21 cellular contexts compared by ENCODE assay signal in the genomic region with DNA sequence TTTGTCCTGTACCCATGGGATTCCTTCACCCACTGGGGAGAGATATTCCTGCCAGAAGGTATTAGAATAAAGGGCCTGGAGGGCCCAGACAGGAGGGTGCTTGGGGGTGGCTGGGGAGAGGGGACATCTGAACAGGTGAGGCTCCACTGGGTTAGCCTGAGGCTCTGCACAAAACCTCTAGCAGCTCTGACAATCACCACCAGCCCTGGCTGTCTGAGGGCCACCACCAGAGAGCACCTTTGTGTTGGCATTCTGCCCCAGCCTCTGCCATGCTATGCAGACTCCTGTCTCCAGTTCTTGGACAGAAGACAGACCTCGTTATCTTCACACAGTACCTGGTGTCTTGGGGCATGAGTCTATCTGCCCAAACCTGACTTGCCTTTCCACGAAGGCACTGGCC. TPM values are rescaled to one million over a fixed set of nuclear protein-coding genes. Genes with fewer than 3 reads are reported as not detected.
"Had no signal": no experiment of that assay in that cellular context is flagged by ENCODE, and none has a peak within 500 bp of the region (broad histone marks: within the 10 kb centered on the region; RNA-seq: fewer than 3 reads in every experiment).

No MANE protein-coding gene starts in this region.

- ATAC-seq: SK-N-SH treated with all-trans-retinoic acid at 6 μM for 48 hours had no signal

- DNase-seq: IMR-90, Karpas-422, KG1, MG63, NCI-H1092, NCI-H1105 treated with DMSO at 0.1 percent for 48 hours, NCI-H1417 treated with DMSO at 0.1 percent for 48 hours, NCI-H146, NCI-H1694 treated with DMSO at 0.1 percent for 48 hours, NCI-H1930, NCI-H2081, NCI-H2107, NCI-H345, NCI-H446 treated with DMSO at 0.1 percent for 48 hours, NCI-H510A treated with DMSO at 0.1 percent for 48 hours, NCI-H526, NCI-H82, SHP77 treated with DMSO at 0.1 percent for 48 hours, SJCRH30 had no signal

- H3K4me1 ChIP-seq: SJCRH30 had no signal

- H3K27ac ChIP-seq: RWPE1, SJCRH30 had no signal

- H3K4me3 ChIP-seq: MG63, SJCRH30 had no signal

- H3K9me3 ChIP-seq: MG63, SJCRH30 had no signal

- H3K27me3 ChIP-seq: MG63 had no signal

- H3K36me3 ChIP-seq: MG63, SJCRH30 had no signal

RNA-seq across cellular contexts. Expression of a gene that starts 25.3 kb away (rescaled TPM):
- total RNA-seq: SJCRH30 had no signal
